Comparison of ENCODE assay signal across 11 cellular contexts in the genomic region with DNA sequence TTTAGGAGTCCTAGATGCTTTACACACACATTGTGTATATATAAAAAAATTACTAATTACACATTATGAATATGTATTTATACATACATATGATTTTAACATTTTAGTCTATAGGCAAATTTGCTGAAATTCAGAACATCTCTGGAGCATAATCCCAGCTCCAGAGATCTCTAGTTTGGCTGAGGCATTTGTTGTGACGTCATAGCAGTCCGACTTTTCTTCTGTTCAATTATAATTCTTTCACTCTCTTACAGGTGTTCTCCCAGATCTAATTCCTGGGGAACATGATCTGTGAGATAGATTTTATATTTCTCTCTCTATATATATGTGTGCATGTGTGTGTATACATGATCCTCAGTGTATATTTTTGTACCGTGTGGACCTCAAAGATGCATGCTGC.
"Had no signal": no experiment of that assay in that cellular context is flagged by ENCODE, and none has a peak within 500 bp of the region (broad histone marks: within the 10 kb centered on the region; RNA-seq: fewer than 3 reads in every experiment).

No MANE protein-coding gene starts in this region.

- DNase-seq: GM23248, GOT3, H7, H9, HCEC 1CT, HFFc6 had no signal

- H3K9ac ChIP-seq: GM23248 had no signal

- H2AFZ ChIP-seq: GM23248, GM23338 had no signal

- H3K27ac ChIP-seq: GM23248 had no signal

- ATAC-seq: GM23338, HCT116 had no signal

- H3K4me1 ChIP-seq: HAP-1 had no signal

- H3K36me3 ChIP-seq: HAP-1 had no signal

- FAIRE-seq: H1, H54 had no signal

- H3K4me3 ChIP-seq: GM23248, GM23338, HAP-1 had no signal

- H3K4me2 ChIP-seq: GM23338 had no signal
